ENCODE assay signal across 8 cellular contexts in genomic region chr1:155005076-155005971, GRCh38. TPM values are rescaled to one million over a fixed set of nuclear protein-coding genes. Genes with fewer than 3 reads are reported as not detected.
DNase-seq lines count a peak whose midpoint lies in the region; ATAC-seq lines count a peak whose summit lies in the region.

No MANE protein-coding gene starts in this region.

- H3K4me1 ChIP-seq in subcutaneous abdominal adipose tissue (ENCODE audit: control insufficient read depth in 5 of 5, insufficient read depth in 5 of 5, low read length in 5 of 5): peaks cover 5 to 83% (median 75%) of the 10 kb centered on the region in 5 donors

- DNase-seq in NCI-H1417 (lab: John Stamatoyannopoulos, UW): peak in 2 of 3 experiments; percentile 64 to 67
- no peak for DNase-seq in NCI-H1417 treated with DMSO at 0.1 percent for 48 hours (lab: John Stamatoyannopoulos, UW)

- H3K36me3 ChIP-seq in subcutaneous abdominal adipose tissue (ENCODE audit: control insufficient read depth in 5 of 5, insufficient read depth in 5 of 5, low read length in 5 of 5): no peaks in the 10 kb centered on the region

- H3K9me3 ChIP-seq in subcutaneous abdominal adipose tissue (ENCODE audit: control insufficient read depth in 5 of 5, low read length in 5 of 5): no peaks in the 10 kb centered on the region

- peak overlapping the region; percentile 82 to 97 (median 93) for H3K9ac ChIP-seq in subcutaneous abdominal adipose tissue (ENCODE audit: low read length in 5 of 5)

- H3K27me3 ChIP-seq in layer of hippocampus (ENCODE audit: control insufficient read depth, insufficient read depth, low read length) (no peaks in the 10 kb centered on the region), subcutaneous abdominal adipose tissue (ENCODE audit: control insufficient read depth in 5 of 5, insufficient read depth in 4 of 5, low read length in 5 of 5) (no peaks in the 10 kb centered on the region)

- ATAC-seq in HG03135 (IDR thresholded peaks at IDR 0.05; ENCODE audit: unreplicated experiment) (no peak), GM21515 (IDR thresholded peaks at IDR 0.05; ENCODE audit: unreplicated experiment) (no peak), HG02588 (IDR thresholded peaks at IDR 0.05; ENCODE audit: unreplicated experiment) (no peak)

- peak overlapping the region in 4 of 5 donors; percentile 22 to 99 (median 96) for H3K4me3 ChIP-seq in subcutaneous abdominal adipose tissue (ENCODE audit: low read depth in 1 of 5, low read length in 5 of 5)

- WGBS in adipose tissue, 3 donors: 11 to 38% (median 38%) methylated on average over 16 to 17 of the region's 17 CpGs

- H3K27ac ChIP-seq in adipose tissue (ENCODE audit: low read depth, low read length) (peak overlapping the region; percentile 48), layer of hippocampus (ENCODE audit: low read depth, low read length) (peak overlapping the region; percentile 99), subcutaneous abdominal adipose tissue (ENCODE audit: low read depth, low read length) (peak overlapping the region; percentile 97)

RNA-seq across cellular contexts. Expression of gene ZBTB7B, which starts 2.7 kb away (rescaled TPM):
- polyA plus RNA-seq in adipose tissue: 10 to 100 TPM; 30.4 to 55.4 (median 35.7) TPM

RNA-seq across cellular contexts. Expression of gene LENEP, which starts 11.9 kb away (rescaled TPM):
- polyA plus RNA-seq in adipose tissue: not detected

RNA-seq across cellular contexts. Expression of gene FLAD1, which starts 22.2 kb away (rescaled TPM):
- 10 to 100 TPM; 15.3 to 37.9 (median 21.7) TPM for polyA plus RNA-seq in adipose tissue

RNA-seq across cellular contexts. Expression of gene DCST2, which starts 28.3 kb away (rescaled TPM):
- polyA plus RNA-seq in adipose tissue: under 1 TPM; 0.48 to 0.86 (median 0.67) TPM

RNA-seq across cellular contexts. Expression of gene DCST1, which starts 28.3 kb away (rescaled TPM):
- polyA plus RNA-seq in adipose tissue: not detected

Comparison
In these comparisons a context has a peak if more than half of its experiments do, and no peak if none do; other contexts are left out.
1. H3K27ac ChIP-seq: peak in every context shown above with its lines; median percentile 99 in layer of hippocampus; 97 in subcutaneous abdominal adipose tissue; 48 in adipose tissue.